Comparison of ENCODE assay signal across 7 cellular contexts in the genomic region with DNA sequence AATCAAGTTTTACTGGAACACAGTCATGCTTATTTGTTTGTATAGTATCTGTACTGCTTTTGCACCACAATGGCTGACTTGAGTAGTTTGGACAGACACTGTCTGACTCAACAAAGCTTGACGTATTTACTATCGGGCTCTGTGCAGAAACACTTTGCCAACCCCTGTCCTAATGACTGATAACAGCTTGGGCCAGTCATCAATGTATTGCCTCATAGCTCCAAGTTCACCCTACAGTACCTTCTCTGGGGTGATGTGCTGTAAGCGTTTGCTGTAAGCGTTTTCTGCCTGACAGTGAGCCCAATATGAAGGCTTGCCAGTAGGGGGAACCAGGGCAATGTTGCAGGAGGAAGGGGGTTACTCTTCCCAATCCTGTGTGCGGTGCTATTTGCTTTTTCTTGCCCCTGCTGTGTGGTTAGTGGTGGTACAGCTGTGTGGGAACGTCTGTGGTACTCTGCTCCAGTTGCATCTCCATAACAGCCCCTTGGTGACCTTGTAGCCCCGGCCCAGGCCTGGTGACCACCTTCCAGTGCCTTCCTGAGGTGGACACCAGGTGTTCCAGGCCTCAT. TPM values are rescaled to one million over a fixed set of nuclear protein-coding genes. Genes with fewer than 3 reads are reported as not detected.
A peak's percentile ranks its signal among the peaks of the same experiment; 100 is the strongest.
DNase-seq lines count a peak whose midpoint lies in the region; ATAC-seq and TF ChIP-seq lines count a peak whose summit lies in the region.

No MANE protein-coding gene starts in this region.

- DNase-seq in GM04503 (ENCODE audit: low read depth) = peak; percentile 19
- peak; percentile 52 for DNase-seq in M059J (ENCODE audit: low read depth)
- DNase-seq in head of caudate nucleus = peak in 23 of 42 donors; percentile 6 to 51 (median 28)
- DNase-seq in superior temporal gyrus (ENCODE audit: extremely low spot score) = no peak

- intact Hi-C loops in head of caudate nucleus (cut with DNase I) = no loop called here

- peak; percentile 81 for ATAC-seq in SK-N-SH treated with all-trans-retinoic acid at 6 μM for 48 hours
- ATAC-seq in stimulated activated memory B cell treated with anti-CD40 and anti-IgM and Interleukin-4, amounts not matched to agents 10 μg/mL and 1 μg/mL and 100 μg/mL, for 72 hours = peak; percentile 20
- ATAC-seq in HG03196 (IDR thresholded peaks at IDR 0.05; ENCODE audit: unreplicated experiment) = no peak

- no peaks in the 10 kb centered on the region for H3K36me3 Mint-ChIP-seq in stimulated activated memory B cell treated with anti-CD40 and anti-IgM and Interleukin-4, amounts not matched to agents 10 μg/mL and 1 μg/mL and 100 μg/mL, for 72 hours

- peaks cover 18% of the 10 kb centered on the region for H3K27me3 Mint-ChIP-seq in stimulated activated memory B cell treated with anti-CD40 and anti-IgM and Interleukin-4, amounts not matched to agents 10 μg/mL and 1 μg/mL and 100 μg/mL, for 72 hours

- H3K4me1 Mint-ChIP-seq in stimulated activated memory B cell treated with anti-CD40 and anti-IgM and Interleukin-4, amounts not matched to agents 10 μg/mL and 1 μg/mL and 100 μg/mL, for 72 hours = peaks cover 8% of the 10 kb centered on the region

- H3K4me3 Mint-ChIP-seq in stimulated activated memory B cell treated with anti-CD40 and anti-IgM and Interleukin-4, amounts not matched to agents 10 μg/mL and 1 μg/mL and 100 μg/mL, for 72 hours = no peak overlapping the region

- no peaks in the 10 kb centered on the region for H3K9me3 Mint-ChIP-seq in stimulated activated memory B cell treated with anti-CD40 and anti-IgM and Interleukin-4, amounts not matched to agents 10 μg/mL and 1 μg/mL and 100 μg/mL, for 72 hours

- no peak overlapping the region for H3K27ac Mint-ChIP-seq in stimulated activated memory B cell treated with anti-CD40 and anti-IgM and Interleukin-4, amounts not matched to agents 10 μg/mL and 1 μg/mL and 100 μg/mL, for 72 hours

TF ChIP-seq in SK-N-SH treated with all-trans-retinoic acid at 6 μM for 48 hours, 23 proteins besides CTCF, POLR2A, EP300 and RAD21:
- TF ChIP-seq OSR1 (CRISPR knock-in tag; IDR thresholded peaks at IDR 0.05) = no peak
- no peak for TF ChIP-seq GLIS3 (CRISPR knock-in tag; IDR thresholded peaks at IDR 0.05)
- no peak for TF ChIP-seq SNAI2 (CRISPR knock-in tag; IDR thresholded peaks at IDR 0.05)
- TF ChIP-seq ESRRG (CRISPR knock-in tag; IDR thresholded peaks at IDR 0.05) = no peak
- TF ChIP-seq, protein P1, sequence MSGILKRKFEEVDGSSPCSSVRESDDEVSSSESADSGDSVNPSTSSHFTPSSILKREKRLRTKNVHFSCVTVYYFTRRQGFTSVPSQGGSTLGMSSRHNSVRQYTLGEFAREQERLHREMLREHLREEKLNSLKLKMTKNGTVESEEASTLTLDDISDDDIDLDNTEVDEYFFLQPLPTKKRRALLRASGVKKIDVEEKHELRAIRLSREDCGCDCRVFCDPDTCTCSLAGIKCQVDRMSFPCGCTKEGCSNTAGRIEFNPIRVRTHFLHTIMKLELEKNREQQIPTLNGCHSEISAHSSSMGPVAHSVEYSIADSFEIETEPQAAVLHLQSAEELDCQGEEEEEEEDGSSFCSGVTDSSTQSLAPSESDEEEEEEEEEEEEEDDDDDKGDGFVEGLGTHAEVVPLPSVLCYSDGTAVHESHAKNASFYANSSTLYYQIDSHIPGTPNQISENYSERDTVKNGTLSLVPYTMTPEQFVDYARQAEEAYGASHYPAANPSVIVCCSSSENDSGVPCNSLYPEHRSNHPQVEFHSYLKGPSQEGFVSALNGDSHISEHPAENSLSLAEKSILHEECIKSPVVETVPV (CRISPR knock-in tag; IDR thresholded peaks at IDR 0.05) = no peak
- TF ChIP-seq ARNTL (CRISPR knock-in tag; IDR thresholded peaks at IDR 0.05; ENCODE audit: borderline replicate concordance, low read depth) = no peak
- TF ChIP-seq, protein P2, sequence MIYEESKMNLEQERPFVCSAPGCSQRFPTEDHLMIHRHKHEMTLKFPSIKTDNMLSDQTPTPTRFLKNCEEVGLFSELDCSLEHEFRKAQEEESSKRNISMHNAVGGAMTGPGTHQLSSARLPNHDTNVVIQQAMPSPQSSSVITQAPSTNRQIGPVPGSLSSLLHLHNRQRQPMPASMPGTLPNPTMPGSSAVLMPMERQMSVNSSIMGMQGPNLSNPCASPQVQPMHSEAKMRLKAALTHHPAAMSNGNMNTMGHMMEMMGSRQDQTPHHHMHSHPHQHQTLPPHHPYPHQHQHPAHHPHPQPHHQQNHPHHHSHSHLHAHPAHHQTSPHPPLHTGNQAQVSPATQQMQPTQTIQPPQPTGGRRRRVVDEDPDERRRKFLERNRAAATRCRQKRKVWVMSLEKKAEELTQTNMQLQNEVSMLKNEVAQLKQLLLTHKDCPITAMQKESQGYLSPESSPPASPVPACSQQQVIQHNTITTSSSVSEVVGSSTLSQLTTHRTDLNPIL (CRISPR knock-in tag; IDR thresholded peaks at IDR 0.05; ENCODE audit: low read depth) = no peak
- no peak for TF ChIP-seq ZFP3 (CRISPR knock-in tag; IDR thresholded peaks at IDR 0.05)
- no peak for TF ChIP-seq RARB (CRISPR knock-in tag; IDR thresholded peaks at IDR 0.05)
TF ChIP-seq in SK-N-SH treated with all-trans-retinoic acid at 6 μM for 48 hours: peak in this region for 0.

RNA-seq across cellular contexts. Expression of gene CCDC177, which starts 5.4 kb away (rescaled TPM):
- total RNA-seq in M059J (2014; rRNA removed; shearing (Covaris generic)) = not detected in 2 replicates

RNA-seq across cellular contexts. Expression of gene SUSD6, which starts 31.3 kb away (rescaled TPM):
- total RNA-seq in M059J (2014; rRNA removed; shearing (Covaris generic)) = 7.2 and 8.6 TPM in 2 replicates
